In the genomic region with DNA sequence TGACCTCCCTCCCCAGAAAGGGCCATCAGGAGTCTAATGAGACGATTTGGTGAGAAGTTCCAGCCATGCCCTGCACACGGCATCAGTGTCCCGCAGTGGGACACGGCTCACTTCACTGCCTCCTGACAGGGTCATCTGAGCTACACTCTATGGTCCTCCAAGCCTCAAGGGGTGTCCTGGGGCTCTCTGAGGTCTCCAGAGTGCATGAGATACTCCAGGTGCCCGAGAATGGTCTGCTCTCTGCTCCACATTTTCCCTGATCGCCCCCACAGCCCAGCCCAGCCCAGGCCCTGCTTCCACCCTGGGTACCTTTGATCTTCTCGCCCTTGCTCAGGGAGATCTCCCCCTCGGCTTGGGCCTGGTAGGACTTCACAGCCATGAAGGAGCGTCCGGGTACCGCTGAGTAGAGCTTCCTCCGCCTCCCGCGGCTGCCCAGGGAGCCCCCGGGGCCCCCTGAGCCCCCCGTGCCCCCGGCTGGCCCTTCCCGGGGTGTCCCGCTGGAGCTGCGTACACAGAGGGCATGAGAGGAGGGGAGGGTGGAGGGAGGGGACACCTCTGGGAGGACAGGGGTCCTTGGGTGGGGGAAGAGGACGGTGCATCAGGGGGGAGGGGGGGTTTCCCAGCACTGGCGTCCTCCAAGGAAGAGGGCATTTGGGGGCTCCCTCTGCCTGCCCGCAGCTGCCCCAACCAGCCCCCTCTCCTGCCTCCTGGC, we compare ENCODE assay signal across 1 cellular context.
TF ChIP-seq lines count a peak whose summit lies in the region.

No MANE protein-coding gene starts in this region.

TF ChIP-seq in K562, 482 proteins besides CTCF, POLR2A, EP300 and RAD21 (continued from another document):
- TF ChIP-seq, protein P1, sequence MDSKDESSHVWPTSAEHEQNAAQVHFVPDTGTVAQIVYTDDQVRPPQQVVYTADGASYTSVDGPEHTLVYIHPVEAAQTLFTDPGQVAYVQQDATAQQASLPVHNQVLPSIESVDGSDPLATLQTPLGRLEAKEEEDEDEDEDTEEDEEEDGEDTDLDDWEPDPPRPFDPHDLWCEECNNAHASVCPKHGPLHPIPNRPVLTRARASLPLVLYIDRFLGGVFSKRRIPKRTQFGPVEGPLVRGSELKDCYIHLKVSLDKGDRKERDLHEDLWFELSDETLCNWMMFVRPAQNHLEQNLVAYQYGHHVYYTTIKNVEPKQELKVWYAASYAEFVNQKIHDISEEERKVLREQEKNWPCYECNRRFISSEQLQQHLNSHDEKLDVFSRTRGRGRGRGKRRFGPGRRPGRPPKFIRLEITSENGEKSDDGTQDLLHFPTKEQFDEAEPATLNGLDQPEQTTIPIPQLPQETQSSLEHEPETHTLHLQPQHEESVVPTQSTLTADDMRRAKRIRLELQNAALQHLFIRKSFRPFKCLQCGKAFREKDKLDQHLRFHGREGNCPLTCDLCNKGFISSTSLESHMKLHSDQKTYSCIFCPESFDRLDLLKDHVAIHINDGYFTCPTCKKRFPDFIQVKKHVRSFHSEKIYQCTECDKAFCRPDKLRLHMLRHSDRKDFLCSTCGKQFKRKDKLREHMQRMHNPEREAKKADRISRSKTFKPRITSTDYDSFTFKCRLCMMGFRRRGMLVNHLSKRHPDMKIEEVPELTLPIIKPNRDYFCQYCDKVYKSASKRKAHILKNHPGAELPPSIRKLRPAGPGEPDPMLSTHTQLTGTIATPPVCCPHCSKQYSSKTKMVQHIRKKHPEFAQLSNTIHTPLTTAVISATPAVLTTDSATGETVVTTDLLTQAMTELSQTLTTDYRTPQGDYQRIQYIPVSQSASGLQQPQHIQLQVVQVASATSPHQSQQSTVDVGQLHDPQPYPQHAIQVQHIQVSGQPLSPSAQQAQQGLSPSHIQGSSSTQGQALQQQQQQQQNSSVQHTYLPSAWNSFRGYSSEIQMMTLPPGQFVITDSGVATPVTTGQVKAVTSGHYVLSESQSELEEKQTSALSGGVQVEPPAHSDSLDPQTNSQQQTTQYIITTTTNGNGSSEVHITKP (IDR thresholded peaks at IDR 0.05; ENCODE audit: partially characterized antibody), result peak; percentile 68
- TF ChIP-seq SRSF3 (IDR thresholded peaks at IDR 0.05; ENCODE audit: insufficient read depth, low read length), result no peak
- TF ChIP-seq, protein P2, sequence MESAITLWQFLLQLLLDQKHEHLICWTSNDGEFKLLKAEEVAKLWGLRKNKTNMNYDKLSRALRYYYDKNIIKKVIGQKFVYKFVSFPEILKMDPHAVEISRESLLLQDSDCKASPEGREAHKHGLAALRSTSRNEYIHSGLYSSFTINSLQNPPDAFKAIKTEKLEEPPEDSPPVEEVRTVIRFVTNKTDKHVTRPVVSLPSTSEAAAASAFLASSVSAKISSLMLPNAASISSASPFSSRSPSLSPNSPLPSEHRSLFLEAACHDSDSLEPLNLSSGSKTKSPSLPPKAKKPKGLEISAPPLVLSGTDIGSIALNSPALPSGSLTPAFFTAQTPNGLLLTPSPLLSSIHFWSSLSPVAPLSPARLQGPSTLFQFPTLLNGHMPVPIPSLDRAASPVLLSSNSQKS (CRISPR knock-in tag; IDR thresholded peaks at IDR 0.05), result no peak
- TF ChIP-seq, protein P3, sequence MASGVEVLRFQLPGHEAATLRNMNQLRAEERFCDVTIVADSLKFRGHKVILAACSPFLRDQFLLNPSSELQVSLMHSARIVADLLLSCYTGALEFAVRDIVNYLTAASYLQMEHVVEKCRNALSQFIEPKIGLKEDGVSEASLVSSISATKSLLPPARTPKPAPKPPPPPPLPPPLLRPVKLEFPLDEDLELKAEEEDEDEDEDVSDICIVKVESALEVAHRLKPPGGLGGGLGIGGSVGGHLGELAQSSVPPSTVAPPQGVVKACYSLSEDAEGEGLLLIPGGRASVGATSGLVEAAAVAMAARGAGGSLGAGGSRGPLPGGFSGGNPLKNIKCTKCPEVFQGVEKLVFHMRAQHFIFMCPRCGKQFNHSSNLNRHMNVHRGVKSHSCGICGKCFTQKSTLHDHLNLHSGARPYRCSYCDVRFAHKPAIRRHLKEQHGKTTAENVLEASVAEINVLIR (CRISPR knock-in tag; IDR thresholded peaks at IDR 0.05), result no peak
- TF ChIP-seq NFYB (IDR thresholded peaks at IDR 0.05; ENCODE audit: extremely low read depth, insufficient read length), result no peak
